Comparison of ENCODE assay signal across 9 cellular contexts in the genomic region with DNA sequence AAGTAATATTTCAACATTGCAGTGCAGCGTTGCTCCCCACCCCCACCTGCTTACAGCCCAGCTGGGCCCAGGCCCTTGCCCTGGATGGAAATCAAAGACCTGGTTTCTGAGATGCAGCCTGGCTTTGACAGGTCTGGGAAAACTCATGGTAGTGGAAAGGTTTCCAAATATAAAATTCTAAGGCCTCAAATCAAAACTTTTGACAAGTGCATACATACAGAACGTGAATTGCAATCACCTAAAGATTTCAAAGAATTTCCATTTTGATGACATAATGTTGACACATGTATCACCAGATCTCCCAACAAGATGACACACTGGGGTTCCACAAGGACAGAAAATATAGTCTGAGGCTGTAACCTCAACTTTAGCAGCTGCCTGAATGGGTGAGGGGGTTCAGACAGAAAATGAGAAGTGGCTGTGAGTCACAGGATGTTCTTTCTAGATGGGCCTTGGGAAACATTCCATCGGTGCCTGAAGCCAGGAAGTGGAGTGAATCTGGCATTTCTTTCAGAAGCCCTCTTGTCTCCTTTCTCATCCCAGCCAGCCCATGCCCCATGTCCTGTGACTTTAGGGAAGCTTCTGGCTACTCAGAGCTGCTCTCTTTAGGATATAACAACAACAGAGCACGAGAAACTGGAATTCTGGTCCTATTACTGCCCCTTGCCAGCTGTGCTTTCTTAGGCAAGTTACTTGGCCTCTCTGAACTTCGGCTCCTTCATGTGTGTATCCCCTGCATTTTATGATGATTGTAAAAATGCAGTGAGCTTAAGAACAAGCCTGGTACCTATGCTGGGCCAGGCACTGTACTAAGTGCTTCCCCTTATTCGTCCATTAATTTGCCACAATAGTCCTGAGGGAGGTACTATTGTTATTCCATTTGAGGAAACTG. TPM values are rescaled to one million over a fixed set of nuclear protein-coding genes. Genes with fewer than 3 reads are reported as not detected.
DNase-seq lines count a peak whose midpoint lies in the region; ATAC-seq and TF ChIP-seq lines count a peak whose summit lies in the region.
"Had no signal": no experiment of that assay in that cellular context is flagged by ENCODE, and none has a peak within 500 bp of the region (broad histone marks: within the 10 kb centered on the region; RNA-seq: fewer than 3 reads in every experiment).

No MANE protein-coding gene starts in this region.

- CTCF ChIA-PET in activated CD4-positive, alpha-beta T cell treated with anti-CD3 and anti-CD28 coated beads for 36 hours (lab: Charles Lee) = interaction anchor here (1.1 to 1.3 kb wide), 2 partner anchors 10 to 13 kb away, joined by 3 to 4 read pairs; no protein-coding TSS in a partner anchor
- CTCF ChIA-PET in MCF 10A (lab: Yijun Ruan, JAX) = interaction anchor here (0.9 to 1.8 kb wide), 8 partner anchors 10 to 287 kb away, joined by 3 to 9 read pairs (median 4); no protein-coding TSS in a partner anchor
- CTCF ChIA-PET in activated CD8-positive, alpha-beta memory T cell treated with anti-CD3 and anti-CD28 coated beads, Interleukin-2, amount 10 ng/mL, durations not matched to agents 7 days and 5 days (lab: Charles Lee) = no interaction called here

- H3K4me1 ChIP-seq in tibial artery = peaks cover 0 to 34% (median 14%) of the 10 kb centered on the region in 4 donors

- H3K36me3 ChIP-seq in tibial artery = peaks cover 15 to 48% (median 16%) of the 10 kb centered on the region in 3 donors

- no peaks in the 10 kb centered on the region for H3K9me3 Mint-ChIP-seq in activated CD4-positive, alpha-beta T cell treated with anti-CD3 and anti-CD28 coated beads for 36 hours (ENCODE audit: low read depth)
- no peaks in the 10 kb centered on the region for H3K9me3 Mint-ChIP-seq in MCF 10A (ENCODE audit: unreplicated experiment)
- no peaks in the 10 kb centered on the region for H3K9me3 Mint-ChIP-seq in activated CD8-positive, alpha-beta memory T cell treated with anti-CD3 and anti-CD28 coated beads, Interleukin-2, amount 10 ng/mL, durations not matched to agents 7 days and 5 days (ENCODE audit: low read depth)

- no peaks in the 10 kb centered on the region for H3K9me3 ChIP-seq in tibial artery

- TF ChIP-seq CTCF in MCF 10A (IDR thresholded peaks at IDR 0.05; ENCODE audit: unreplicated experiment) = no peak
- TF ChIP-seq CTCF in tibial artery (IDR thresholded peaks at IDR 0.05) = no peak

- H3K27ac ChIP-seq in tibial artery = peak overlapping the region in 1 of 2 donors; percentile 2

- ATAC-seq in activated CD4-positive, alpha-beta T cell treated with anti-CD3 and anti-CD28 coated beads for 36 hours = peak; percentile 55
- peak; percentile 43 for ATAC-seq in left lobe of liver
- ATAC-seq in activated CD8-positive, alpha-beta memory T cell treated with anti-CD3 and anti-CD28 coated beads, Interleukin-2, amount 10 ng/mL, durations not matched to agents 7 days and 5 days = no peak

- H3K27ac Mint-ChIP-seq in activated CD4-positive, alpha-beta T cell treated with anti-CD3 and anti-CD28 coated beads for 36 hours = no peak overlapping the region
- peak overlapping the region; percentile 70 for H3K27ac Mint-ChIP-seq in MCF 10A (ENCODE audit: low read depth, unreplicated experiment)
- no peak overlapping the region for H3K27ac Mint-ChIP-seq in activated CD8-positive, alpha-beta memory T cell treated with anti-CD3 and anti-CD28 coated beads, Interleukin-2, amount 10 ng/mL, durations not matched to agents 7 days and 5 days
- H3K27ac Mint-ChIP-seq: B cell had no signal

- H3K27me3 Mint-ChIP-seq in activated CD4-positive, alpha-beta T cell treated with anti-CD3 and anti-CD28 coated beads for 36 hours = no peaks in the 10 kb centered on the region
- no peaks in the 10 kb centered on the region for H3K27me3 Mint-ChIP-seq in MCF 10A (ENCODE audit: insufficient read depth, unreplicated experiment)
- no peaks in the 10 kb centered on the region for H3K27me3 Mint-ChIP-seq in activated CD8-positive, alpha-beta memory T cell treated with anti-CD3 and anti-CD28 coated beads, Interleukin-2, amount 10 ng/mL, durations not matched to agents 7 days and 5 days
- H3K27me3 Mint-ChIP-seq: B cell had no signal

- intact Hi-C loops in activated CD4-positive, alpha-beta T cell treated with anti-CD3 and anti-CD28 coated beads for 36 hours (cut with DNase I, micrococcal nuclease) = no loop called here
- intact Hi-C loops in MCF 10A (cut with micrococcal nuclease) = no loop called here
- intact Hi-C loops in tibial artery (cut with DNase I; ENCODE audit: low total_unique reads) = no loop called here

- H3K4me1 Mint-ChIP-seq in activated CD4-positive, alpha-beta T cell treated with anti-CD3 and anti-CD28 coated beads for 36 hours = peaks cover 6% of the 10 kb centered on the region
- H3K4me1 Mint-ChIP-seq in MCF 10A (ENCODE audit: insufficient read depth, unreplicated experiment) = peaks cover 32% of the 10 kb centered on the region
- no peaks in the 10 kb centered on the region for H3K4me1 Mint-ChIP-seq in activated CD8-positive, alpha-beta memory T cell treated with anti-CD3 and anti-CD28 coated beads, Interleukin-2, amount 10 ng/mL, durations not matched to agents 7 days and 5 days

- H3K27me3 ChIP-seq in tibial artery = no peaks in the 10 kb centered on the region

- POLR2A ChIA-PET in activated CD4-positive, alpha-beta T cell treated with anti-CD3 and anti-CD28 coated beads for 36 hours (lab: Charles Lee) = no interaction called here
- POLR2A ChIA-PET in MCF 10A (lab: Yijun Ruan, JAX) = interaction anchor here (0.9 to 1.7 kb wide), 2 partner anchors 134 to 192 kb away, joined by 5 to 6 read pairs; no protein-coding TSS in a partner anchor

- no peak for DNase-seq in activated CD4-positive, alpha-beta T cell treated with anti-CD3 and anti-CD28 coated beads for 36 hours
- DNase-seq in activated CD4-positive, alpha-beta T cell treated with anti-CD3 and anti-CD28 coated beads, Interleukin-2, amount 50 U/mL, for 4 hours = no peak
- DNase-seq in MCF 10A (ENCODE audit: unreplicated experiment) (peak; percentile 90), left lobe of liver (ENCODE audit: low spot score) (peak; percentile 62), tibial artery (peak; percentile 58 to 72), retina (no peak)
- DNase-seq in activated CD8-positive, alpha-beta memory T cell treated with anti-CD3 and anti-CD28 coated beads, Interleukin-2, amount 10 ng/mL, durations not matched to agents 7 days and 5 days = no peak
- DNase-seq in activated CD4-positive, alpha-beta T cell treated with anti-CD3 and anti-CD28 coated beads for 4 hours = no peak

- BruUV-seq in MCF 10A (replicated peaks; lab: Mats Ljungman, UMichigan) = no TSS peak

- H3K36me3 Mint-ChIP-seq in activated CD4-positive, alpha-beta T cell treated with anti-CD3 and anti-CD28 coated beads for 36 hours (ENCODE audit: low read depth) = peaks cover 2% of the 10 kb centered on the region
- no peaks in the 10 kb centered on the region for H3K36me3 Mint-ChIP-seq in MCF 10A (ENCODE audit: insufficient read depth, unreplicated experiment)
- no peaks in the 10 kb centered on the region for H3K36me3 Mint-ChIP-seq in activated CD8-positive, alpha-beta memory T cell treated with anti-CD3 and anti-CD28 coated beads, Interleukin-2, amount 10 ng/mL, durations not matched to agents 7 days and 5 days

- no peak overlapping the region for H3K4me3 ChIP-seq in tibial artery

- no peak overlapping the region for H3K4me3 Mint-ChIP-seq in activated CD4-positive, alpha-beta T cell treated with anti-CD3 and anti-CD28 coated beads for 36 hours
- H3K4me3 Mint-ChIP-seq in MCF 10A (ENCODE audit: unreplicated experiment) = no peak overlapping the region
- H3K4me3 Mint-ChIP-seq in activated CD8-positive, alpha-beta memory T cell treated with anti-CD3 and anti-CD28 coated beads, Interleukin-2, amount 10 ng/mL, durations not matched to agents 7 days and 5 days = no peak overlapping the region
- H3K4me3 Mint-ChIP-seq: B cell had no signal

RNA-seq across cellular contexts. Expression of a gene that starts 54.8 kb away (rescaled TPM):
- total RNA-seq in activated CD4-positive, alpha-beta T cell treated with anti-CD3 and anti-CD28 coated beads for 36 hours = 1 to 10 TPM; 4.5 to 5.2 TPM
- total RNA-seq in MCF 10A (2022) (0.15 and 0.28 TPM in 2 replicates), left lobe of liver (48.3 TPM)
- total RNA-seq in activated CD8-positive, alpha-beta memory T cell treated with anti-CD3 and anti-CD28 coated beads, Interleukin-2, amount 10 ng/mL, durations not matched to agents 7 days and 5 days = under 1 TPM; 0.09 to 0.23 TPM

Comparison
In these comparisons a context has a peak if more than half of its experiments do, and no peak if none do; other contexts are left out.
1. DNase-seq: peak in MCF 10A (single experiment), left lobe of liver (single experiment) and tibial artery (2 of 2); none in activated CD4-positive, alpha-beta T cell treated with anti-CD3 and anti-CD28 coated beads for 36 hours (single experiment), activated CD4-positive, alpha-beta T cell treated with anti-CD3 and anti-CD28 coated beads, Interleukin-2, amount 50 U/mL, for 4 hours (0 of 2), retina (single experiment), activated CD8-positive, alpha-beta memory T cell treated with anti-CD3 and anti-CD28 coated beads, Interleukin-2, amount 10 ng/mL, durations not matched to agents 7 days and 5 days (single experiment) and activated CD4-positive, alpha-beta T cell treated with anti-CD3 and anti-CD28 coated beads for 4 hours (0 of 2).